ENCODE assay signal across 1 cellular context in genomic region chr14:52235866-52236510, GRCh38.
TF ChIP-seq lines count a peak whose summit lies in the region.

No MANE protein-coding gene starts in this region.

TF ChIP-seq in H1, 55 proteins besides CTCF, POLR2A, EP300 and RAD21 (continued from another document):
- TF ChIP-seq KDM1A (IDR thresholded peaks at IDR 0.05; ENCODE audit: borderline replicate concordance, low read length) (no peak), YY1 (IDR thresholded peaks at IDR 0.05; ENCODE audit: low read depth, low read length) (no peak), CHD2 (IDR thresholded peaks at IDR 0.05; ENCODE audit: low read length) (no peak), CHD1 (IDR thresholded peaks at IDR 0.05; ENCODE audit: low read depth, low read length) (no peak), TBP (IDR thresholded peaks at IDR 0.05; ENCODE audit: low read depth, low read length) (no peak), BACH1 (IDR thresholded peaks at IDR 0.05; ENCODE audit: low read length) (no peak), FOSL1 (IDR thresholded peaks at IDR 0.05; ENCODE audit: insufficient read depth, low read depth, low read length) (no peak), SAP30 (IDR thresholded peaks at IDR 0.05; ENCODE audit: insufficient read depth, insufficient replicate concordance, low read length) (no peak)
